In the genomic region with DNA sequence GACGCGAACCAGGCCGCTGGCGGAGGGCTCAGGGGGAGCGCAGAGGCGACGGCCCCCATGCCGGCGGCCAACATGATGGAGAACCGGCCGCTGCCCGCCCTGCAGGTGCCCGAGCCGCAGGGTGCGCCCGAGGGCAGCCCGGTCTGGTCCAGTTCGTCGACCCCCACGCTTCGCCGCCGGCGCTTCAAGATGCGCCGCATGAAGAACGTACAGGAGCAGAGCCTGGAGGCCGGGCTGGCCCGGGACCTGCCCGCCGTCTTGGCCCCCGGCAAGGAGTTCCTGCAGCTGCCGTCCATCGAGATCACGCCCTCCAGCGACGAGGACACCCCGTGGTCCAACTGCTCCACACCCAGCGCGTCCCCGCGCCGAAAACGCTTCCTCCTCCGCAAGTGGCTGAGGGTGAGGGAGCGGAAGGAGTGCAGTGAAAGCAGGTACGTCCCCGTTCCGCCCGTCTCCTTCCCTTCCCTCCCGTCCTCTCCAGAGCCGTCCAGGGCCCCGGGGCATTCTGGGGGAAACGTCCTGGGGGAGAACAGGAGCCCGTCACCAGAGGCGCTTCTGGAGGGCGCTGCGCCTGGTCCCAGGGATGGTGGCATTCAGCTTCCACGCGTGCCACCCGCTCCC, we compare ENCODE assay signal across 8 cellular contexts. TPM values are rescaled to one million over a fixed set of nuclear protein-coding genes. Genes with fewer than 3 reads are reported as not detected.
A peak's percentile ranks its signal among the peaks of the same experiment; 100 is the strongest.
DNase-seq lines count a peak whose midpoint lies in the region; ATAC-seq, FAIRE-seq and TF ChIP-seq lines count a peak whose summit lies in the region.

No MANE protein-coding gene starts in this region.

- DNase-seq in GM06990 (ENCODE audit: extremely low read depth, insufficient read length) (peak; percentile 72), NOMO-1 treated with DMSO at 0.1 percent for 48 hours (lab: John Stamatoyannopoulos, UW; ENCODE audit: unreplicated experiment) (peak; percentile 85), Right ventricle myocardium superior (peak; percentile 83), pancreas (peak in 4 of 6 donors; percentile 15 to 72 (median 55)), uterus (peak in 1 of 2 donors; percentile 29), globus pallidus (ENCODE audit: low spot score) (no peak)

- peak overlapping the region; percentile 71 for H3K27ac Mint-ChIP-seq in activated T-helper 17 cell treated with anti-CD3 and anti-CD28 coated beads, Interleukin-2, amount 50 U/mL, for 72 hours

- no peaks in the 10 kb centered on the region for H3K27me3 Mint-ChIP-seq in activated T-helper 17 cell treated with anti-CD3 and anti-CD28 coated beads, Interleukin-2, amount 50 U/mL, for 72 hours

- TF ChIP-seq POLR2A in uterus (IDR thresholded peaks at IDR 0.05), result no peak

- peak overlapping the region in 2 of 4 donors; percentile 37 to 66 for H3K27ac ChIP-seq in pancreas
- peak overlapping the region in 1 of 2 donors; percentile 40 for H3K27ac ChIP-seq in uterus

- FAIRE-seq in pancreas (lab: Jason Lieb, UNC), result no peak

- 2 to 3% methylated on average over 48 to 61 of the region's 61 CpGs for WGBS in pancreas, 2 donors

- peak; percentile 49 for ATAC-seq in HG02610 (IDR thresholded peaks at IDR 0.05; ENCODE audit: unreplicated experiment)
- ATAC-seq in activated T-helper 17 cell treated with anti-CD3 and anti-CD28 coated beads, Interleukin-2, amount 50 U/mL, for 72 hours (replicated peaks), result peak; percentile 82
- ATAC-seq in Right ventricle myocardium superior (ENCODE audit: poor library complexity), result peak; percentile 65
- peak in 3 of 4 donors; percentile 61 to 81 (median 79) for ATAC-seq in pancreas

- H3K36me3 ChIP-seq in GM06990 (ENCODE audit: control insufficient read depth, insufficient read depth, low read length), result no peaks in the 10 kb centered on the region
- no peaks in the 10 kb centered on the region for H3K36me3 ChIP-seq in pancreas
- no peaks in the 10 kb centered on the region for H3K36me3 ChIP-seq in uterus

- no peaks in the 10 kb centered on the region for H3K9me3 Mint-ChIP-seq in activated T-helper 17 cell treated with anti-CD3 and anti-CD28 coated beads, Interleukin-2, amount 50 U/mL, for 72 hours

- H3K27me3 ChIP-seq in GM06990 (replicated peaks; ENCODE audit: control insufficient read depth, insufficient read depth, low read length) (no peaks in the 10 kb centered on the region), pancreas (peaks cover 0 to 19% (median 0%) of the 10 kb centered on the region in 4 donors), uterus (no peaks in the 10 kb centered on the region)

- TF ChIP-seq CTCF in GM06990 (IDR thresholded peaks at IDR 0.05; ENCODE audit: insufficient read depth, low read length, poor library complexity, severe bottlenecking) (peak; percentile 18), pancreas (IDR thresholded peaks at IDR 0.05) (no peak), uterus (IDR thresholded peaks at IDR 0.05) (no peak)

- H3K36me3 Mint-ChIP-seq in activated T-helper 17 cell treated with anti-CD3 and anti-CD28 coated beads, Interleukin-2, amount 50 U/mL, for 72 hours (ENCODE audit: low read depth), result peaks cover 14% of the 10 kb centered on the region

- H3K4me3 ChIP-seq in GM06990 (replicated peaks; ENCODE audit: low read depth, low read length) (peak overlapping the region; percentile 74), pancreas (peak overlapping the region; percentile 16 to 51 (median 28)), uterus (peak overlapping the region; percentile 18 to 54)

- peaks cover 17% of the 10 kb centered on the region for H3K4me1 Mint-ChIP-seq in activated T-helper 17 cell treated with anti-CD3 and anti-CD28 coated beads, Interleukin-2, amount 50 U/mL, for 72 hours

- intact Hi-C loops in Right ventricle myocardium superior (cut with DNase I), result no loop called here
- intact Hi-C loops in pancreas (cut with DNase I), result no loop called here
- intact Hi-C loops in uterus (cut with DNase I; ENCODE audit: low total_unique reads), result no loop called here

- no peaks in the 10 kb centered on the region for H3K9me3 ChIP-seq in pancreas
- no peaks in the 10 kb centered on the region for H3K9me3 ChIP-seq in uterus

- H3K4me3 Mint-ChIP-seq in activated T-helper 17 cell treated with anti-CD3 and anti-CD28 coated beads, Interleukin-2, amount 50 U/mL, for 72 hours, result peak overlapping the region; percentile 77

- H3K4me1 ChIP-seq in pancreas, result peaks cover 0 to 5% (median 0%) of the 10 kb centered on the region in 3 donors
- H3K4me1 ChIP-seq in uterus, result no peaks in the 10 kb centered on the region

RNA-seq across cellular contexts. Expression of a gene that starts 0.8 kb away (rescaled TPM):
- total RNA-seq in activated T-helper 17 cell treated with anti-CD3 and anti-CD28 coated beads, Interleukin-2, amount 50 U/mL, for 72 hours, result 10 to 100 TPM; 41.7 to 78.3 TPM
- 19.0 TPM for total RNA-seq in Right ventricle myocardium superior
- total RNA-seq in pancreas, result 1 to 10 TPM; 1.1 to 4.8 (median 2.2) TPM
- polyA plus RNA-seq in pancreas, result 1 to 10 TPM; 1.6 to 3.5 TPM
- total RNA-seq in uterus, result 1 to 10 TPM in 3 of 4 donors, under 1 TPM in 1; under 0.01 to 6.5 (median 3.7) TPM
